Comparison of ENCODE assay signal across 1 cellular context in genomic region chr1:21509351-21510112, GRCh38.
TF ChIP-seq lines count a peak whose summit lies in the region.

TSS of gene ALPL (plus strand) at chr1:21509423. CDS start at chr1:21554082, 44,659 bp downstream.

TF ChIP-seq in A549, 52 proteins besides CTCF, POLR2A, EP300 and RAD21 (continued from another document):
- TF ChIP-seq, protein P1, sequence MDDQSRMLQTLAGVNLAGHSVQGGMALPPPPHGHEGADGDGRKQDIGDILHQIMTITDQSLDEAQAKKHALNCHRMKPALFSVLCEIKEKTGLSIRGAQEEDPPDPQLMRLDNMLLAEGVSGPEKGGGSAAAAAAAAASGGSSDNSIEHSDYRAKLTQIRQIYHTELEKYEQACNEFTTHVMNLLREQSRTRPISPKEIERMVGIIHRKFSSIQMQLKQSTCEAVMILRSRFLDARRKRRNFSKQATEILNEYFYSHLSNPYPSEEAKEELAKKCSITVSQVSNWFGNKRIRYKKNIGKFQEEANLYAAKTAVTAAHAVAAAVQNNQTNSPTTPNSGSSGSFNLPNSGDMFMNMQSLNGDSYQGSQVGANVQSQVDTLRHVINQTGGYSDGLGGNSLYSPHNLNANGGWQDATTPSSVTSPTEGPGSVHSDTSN (IDR thresholded peaks at IDR 0.05), result no peak
- no peak for TF ChIP-seq RNF2 (IDR thresholded peaks at IDR 0.05; ENCODE audit: borderline replicate concordance, low read depth)
- TF ChIP-seq BCL3 (IDR thresholded peaks at IDR 0.05), result no peak
- TF ChIP-seq PHF8 (IDR thresholded peaks at IDR 0.05; ENCODE audit: borderline replicate concordance, low read depth), result no peak
- no peak for TF ChIP-seq MYC (IDR thresholded peaks at IDR 0.05; ENCODE audit: borderline replicate concordance, low read length)
- TF ChIP-seq CBX2 (IDR thresholded peaks at IDR 0.05; ENCODE audit: borderline replicate concordance, low read depth), result no peak
- TF ChIP-seq, protein P2, sequence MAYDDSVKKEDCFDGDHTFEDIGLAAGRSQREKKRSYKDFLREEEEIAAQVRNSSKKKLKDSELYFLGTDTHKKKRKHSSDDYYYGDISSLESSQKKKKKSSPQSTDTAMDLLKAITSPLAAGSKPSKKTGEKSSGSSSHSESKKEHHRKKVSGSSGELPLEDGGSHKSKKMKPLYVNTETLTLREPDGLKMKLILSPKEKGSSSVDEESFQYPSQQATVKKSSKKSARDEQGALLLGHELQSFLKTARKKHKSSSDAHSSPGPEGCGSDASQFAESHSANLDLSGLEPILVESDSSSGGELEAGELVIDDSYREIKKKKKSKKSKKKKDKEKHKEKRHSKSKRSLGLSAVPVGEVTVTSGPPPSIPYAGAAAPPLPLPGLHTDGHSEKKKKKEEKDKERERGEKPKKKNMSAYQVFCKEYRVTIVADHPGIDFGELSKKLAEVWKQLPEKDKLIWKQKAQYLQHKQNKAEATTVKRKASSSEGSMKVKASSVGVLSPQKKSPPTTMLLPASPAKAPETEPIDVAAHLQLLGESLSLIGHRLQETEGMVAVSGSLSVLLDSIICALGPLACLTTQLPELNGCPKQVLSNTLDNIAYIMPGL (CRISPR knock-in tag; IDR thresholded peaks at IDR 0.05; ENCODE audit: borderline replicate concordance), result no peak
- no peak for TF ChIP-seq HEYL (CRISPR knock-in tag; IDR thresholded peaks at IDR 0.05)
- no peak for TF ChIP-seq HOXA7 (CRISPR knock-in tag; IDR thresholded peaks at IDR 0.05)
- TF ChIP-seq MAFK (IDR thresholded peaks at IDR 0.05; ENCODE audit: partially characterized antibody), result no peak
- TF ChIP-seq HOXB13 (CRISPR knock-in tag; IDR thresholded peaks at IDR 0.05; ENCODE audit: low read depth), result no peak
- no peak for TF ChIP-seq FOSB (CRISPR knock-in tag; IDR thresholded peaks at IDR 0.05)
